Comparison of ENCODE assay signal across 9 cellular contexts in the genomic region with DNA sequence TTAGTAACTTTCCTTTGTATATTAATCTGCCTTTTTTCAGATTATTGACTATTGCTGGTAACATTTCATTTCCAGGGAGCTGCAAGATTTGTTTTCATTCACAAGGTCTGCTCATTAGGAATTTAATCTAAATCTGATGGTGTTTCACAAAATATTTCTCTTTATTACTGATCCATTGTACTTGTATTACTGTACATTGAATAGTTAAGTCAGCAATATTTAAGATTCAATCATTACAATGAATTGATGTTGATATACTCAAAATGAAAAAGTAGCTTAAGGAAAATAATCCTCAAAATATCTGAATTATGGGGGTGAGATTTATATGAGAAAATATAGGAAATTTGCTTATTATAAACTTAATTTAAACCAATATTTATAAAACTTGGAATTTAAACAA.
"Had no signal": no experiment of that assay in that cellular context is flagged by ENCODE, and none has a peak within 500 bp of the region (broad histone marks: within the 10 kb centered on the region; RNA-seq: fewer than 3 reads in every experiment).

No MANE protein-coding gene starts in this region.

- H3K9ac ChIP-seq: GM23248 had no signal

- H3K4me1 Mint-ChIP-seq: IgD-negative memory B cell had no signal

- H3K4me3 Mint-ChIP-seq: HFFc6, IgD-negative memory B cell had no signal

- H3K4me3 ChIP-seq: GM23248, HAP-1 had no signal

- H3K36me3 ChIP-seq: HAP-1 had no signal

- DNase-seq: GM23248, GOT3, H7, HFFc6, KG1 had no signal

- H3K27me3 Mint-ChIP-seq: IgD-negative memory B cell had no signal

- H3K27ac ChIP-seq: GM23248, HL-60 had no signal

- H2AFZ ChIP-seq: GM23248 had no signal

- H3K9me3 ChIP-seq: HAP-1 had no signal

- H3K27ac Mint-ChIP-seq: HFFc6, IgD-negative memory B cell had no signal

- H3K4me1 ChIP-seq: HAP-1 had no signal

- H3K36me3 Mint-ChIP-seq: IgD-negative memory B cell had no signal

- ATAC-seq: HCT116 had no signal
